Comparison of ENCODE assay signal across 8 cellular contexts in genomic region chr1:89842547-89843278, GRCh38. TPM values are rescaled to one million over a fixed set of nuclear protein-coding genes. Genes with fewer than 3 reads are reported as not detected.
DNase-seq lines count a peak whose midpoint lies in the region; ATAC-seq and TF ChIP-seq lines count a peak whose summit lies in the region.

No MANE protein-coding gene starts in this region.

- H3K4me3 ChIP-seq in HCT116 (replicated peaks in 1 of 2; ENCODE audit: low read depth in 1 of 2, low read length in 2 of 2), result peak overlapping the region; percentile 74 to 87
- H3K4me3 ChIP-seq in NB4 (ENCODE audit: low read depth, low read length), result peak overlapping the region; percentile 59
- H3K4me3 ChIP-seq in choroid plexus epithelial cell (ENCODE audit: low read depth, low read length), result peak overlapping the region; percentile 82
- peak overlapping the region; percentile 46 to 84 (median 66) for H3K4me3 ChIP-seq in upper lobe of left lung

- H3K9me3 Mint-ChIP-seq in memory B cell, result no peaks in the 10 kb centered on the region

- RAD21 ChIA-PET in HCT116 (lab: Charles Lee; ENCODE audit: low non-redundant PET in 1 of 2, low total read pairs in 2 of 2, uncharacterized antibody in 2 of 2, unreplicated experiment in 2 of 2), result no interaction called here

- no peaks in the 10 kb centered on the region for H3K79me2 ChIP-seq in HCT116 (ENCODE audit: insufficient read depth, low read length)

- TF ChIP-seq CTCF in HCT116 (IDR thresholded peaks at IDR 0.05 in 2 of 3, conservative IDR thresholded peaks at IDR 0.05 in 1 of 3; ENCODE audit: borderline replicate concordance in 1 of 3, insufficient read depth in 1 of 3, low read depth in 2 of 3, low read length in 2 of 3) (no peak), NB4 (IDR thresholded peaks at IDR 0.05; ENCODE audit: low read depth, low read length) (no peak), choroid plexus epithelial cell (conservative IDR thresholded peaks at IDR 0.05; ENCODE audit: low read depth, low read length) (no peak), upper lobe of left lung (IDR thresholded peaks at IDR 0.05) (no peak)

- TF ChIP-seq POLR2A in HCT116 (IDR thresholded peaks at IDR 0.05; ENCODE audit: borderline replicate concordance, extremely low read depth, insufficient read depth, insufficient read length) (no peak), NB4 (IDR thresholded peaks at IDR 0.05; ENCODE audit: extremely low read depth, insufficient read length) (no peak), upper lobe of left lung (IDR thresholded peaks at IDR 0.05) (no peak)

- peak overlapping the region; percentile 85 for H3K9ac ChIP-seq in HCT116 (ENCODE audit: low read length)

- peak overlapping the region; percentile 89 for H2AFZ ChIP-seq in HCT116 (ENCODE audit: low read depth, low read length, poor library complexity, severe bottlenecking)

- peaks cover 26% of the 10 kb centered on the region for H3K4me1 Mint-ChIP-seq in memory B cell

- POLR2A ChIA-PET in HCT116 (lab: Charles Lee), result interaction anchor here (0.6 to 1.7 kb wide), 2 partner anchors 16 to 101 kb away, joined by 4 to 5 read pairs; no protein-coding TSS in a partner anchor

- no peaks in the 10 kb centered on the region for H3K36me3 ChIP-seq in HCT116 (ENCODE audit: control insufficient read depth in 1 of 2, insufficient read depth in 2 of 2, low read length in 2 of 2)
- H3K36me3 ChIP-seq in upper lobe of left lung, result no peaks in the 10 kb centered on the region

- H3K27ac Mint-ChIP-seq in memory B cell, result peak overlapping the region; percentile 86

- intact Hi-C loops in HCT116 (cut with micrococcal nuclease), result loop anchor here (2.0 kb wide), 1 partner anchor 144 kb away; no protein-coding TSS in a partner anchor

- H3K27me3 Mint-ChIP-seq in memory B cell, result no peaks in the 10 kb centered on the region

- no peak for TF ChIP-seq EP300 in upper lobe of left lung (IDR thresholded peaks at IDR 0.05)

- H3K27me3 ChIP-seq in HCT116 (ENCODE audit: insufficient read depth, low read length) (no peaks in the 10 kb centered on the region), upper lobe of left lung (no peaks in the 10 kb centered on the region)

- 39 to 40% methylated on average over 9 of the region's 9 CpGs for WGBS in upper lobe of left lung, 2 donors

- peak; percentile 51 for DNase-seq in SHP77 treated with DMSO at 0.1 percent for 48 hours (lab: John Stamatoyannopoulos, UW)
- no peak for DNase-seq in SHP77 (lab: John Stamatoyannopoulos, UW)
- no peak for DNase-seq in HCT116 (ENCODE audit: low read depth, low spot score)
- DNase-seq in NB4 (ENCODE audit: low read depth), result peak; percentile 30
- DNase-seq in choroid plexus epithelial cell (ENCODE audit: low read depth), result peak; percentile 68
- DNase-seq in memory B cell (ENCODE audit: low spot score in 2 of 2), result no peak
- no peak for DNase-seq in upper lobe of left lung
- no peak for DNase-seq in NCI-H345 (lab: John Stamatoyannopoulos, UW)

- H3K27ac ChIP-seq in HCT116 (ENCODE audit: low read depth, low read length) (peak overlapping the region; percentile 61; the same call in 1 of the 2 replicates), upper lobe of left lung (peak overlapping the region; percentile 44 to 83 (median 64))

- TF ChIP-seq RAD21 in HCT116 (IDR thresholded peaks at IDR 0.05; ENCODE audit: low read depth), result no peak

- no peaks in the 10 kb centered on the region for H4K20me1 ChIP-seq in HCT116 (ENCODE audit: insufficient read depth)

- peak; percentile 63 for ATAC-seq in HCT116
- peak; percentile 36 for ATAC-seq in memory B cell (ENCODE audit: low read depth)
- peak in 1 of 2 donors; percentile 66 for ATAC-seq in upper lobe of left lung (ENCODE audit: low FRiP score in 2 of 2)

- peak overlapping the region; percentile 92 for H3K4me3 Mint-ChIP-seq in memory B cell

- peaks cover 3% of the 10 kb centered on the region for H3K36me3 Mint-ChIP-seq in memory B cell

- CTCF ChIA-PET in HCT116 (lab: Charles Lee), result interaction anchor here (1.0 to 1.9 kb wide), 8 partner anchors 8 to 146 kb away, joined by 3 to 9 read pairs (median 3); no protein-coding TSS in a partner anchor

- no TSS peak for BruUV-seq in HCT116 (replicated peaks; lab: Mats Ljungman, UMichigan)

- H3K4me1 ChIP-seq in HCT116 (ENCODE audit: control insufficient read depth in 1 of 2, insufficient read depth in 2 of 2, low read length in 2 of 2), result peaks cover 11 to 18% of the 10 kb centered on the region in 2 experiments; a peak in 3 of 4 replicates
- peaks cover 10 to 14% (median 12%) of the 10 kb centered on the region in 4 donors for H3K4me1 ChIP-seq in upper lobe of left lung

- no peaks in the 10 kb centered on the region for H3K9me3 ChIP-seq in HCT116 (ENCODE audit: control insufficient read depth in 1 of 2, insufficient read depth in 1 of 2, low read depth in 1 of 2, low read length in 2 of 2)
- H3K9me3 ChIP-seq in upper lobe of left lung, result no peaks in the 10 kb centered on the region

- peak overlapping the region; percentile 98 for H3K4me2 ChIP-seq in HCT116 (ENCODE audit: low read length)

- no peaks in the 10 kb centered on the region for H3K9me2 ChIP-seq in HCT116 (ENCODE audit: insufficient read depth)

TF ChIP-seq in HCT116, 20 proteins besides CTCF, POLR2A, EP300 and RAD21:
- TF ChIP-seq EZH2phosphoT487 (IDR thresholded peaks at IDR 0.05; ENCODE audit: borderline replicate concordance), result no peak
- no peak for TF ChIP-seq POLR2AphosphoS5 (IDR thresholded peaks at IDR 0.05; ENCODE audit: low read depth, low read length)
- TF ChIP-seq EGR1 (IDR thresholded peaks at IDR 0.05; ENCODE audit: low read depth), result no peak
- TF ChIP-seq CEBPB (IDR thresholded peaks at IDR 0.05; ENCODE audit: low read depth), result no peak
- TF ChIP-seq EZH2 (IDR thresholded peaks at IDR 0.05), result no peak
- TF ChIP-seq SIN3A (IDR thresholded peaks at IDR 0.05; ENCODE audit: low read depth), result no peak
- no peak for TF ChIP-seq FOSL1 (IDR thresholded peaks at IDR 0.05; ENCODE audit: low read depth)
- TF ChIP-seq SP1 (IDR thresholded peaks at IDR 0.05; ENCODE audit: low read depth), result no peak
- TF ChIP-seq ZFX (IDR thresholded peaks at IDR 0.05), result no peak
- TF ChIP-seq JUND (IDR thresholded peaks at IDR 0.05), result no peak
- no peak for TF ChIP-seq ATF3 (IDR thresholded peaks at IDR 0.05)

RNA-seq across cellular contexts. Expression of gene LRRC8D, which starts 21.9 kb away (rescaled TPM):
- 15.0 TPM for total RNA-seq in HCT116 (2021; ENCODE audit: unreplicated experiment)
- polyA plus RNA-seq in HCT116 (2012), result 9.2 and 11.5 TPM in 2 replicates
- total RNA-seq in upper lobe of left lung, result 10 to 100 TPM in 4 of 6 donors, 1 to 10 TPM in 2; 3.7 to 24.0 (median 12.2) TPM

Comparison
In these comparisons a context has a peak if more than half of its experiments do, and no peak if none do; other contexts are left out.
1. DNase-seq: peak in SHP77 treated with DMSO at 0.1 percent for 48 hours (single experiment), NB4 (single experiment) and choroid plexus epithelial cell (single experiment); none in SHP77 (0 of 2), HCT116 (single experiment), memory B cell (0 of 2), upper lobe of left lung (0 of 2) and NCI-H345 (single experiment).
2. Peak in every context shown above with its lines, with median percentiles within 50 percentile points of each other: H3K4me3 ChIP-seq.